1 cellular context compared by ENCODE assay signal in genomic region chr5:6411141-6411540, GRCh38.
TF ChIP-seq lines count a peak whose summit lies in the region.

No MANE protein-coding gene starts in this region.

TF ChIP-seq in H1, 55 proteins besides CTCF, POLR2A, EP300 and RAD21 (continued from another document):
- TF ChIP-seq BCL11A (IDR thresholded peaks at IDR 0.05; ENCODE audit: low read depth in 2 of 2, low read length in 2 of 2) (no peak), TAF1 (IDR thresholded peaks at IDR 0.05; ENCODE audit: low read depth, low read length) (no peak), CEBPB (IDR thresholded peaks at IDR 0.05; ENCODE audit: low read depth, low read length) (no peak), SUZ12 (IDR thresholded peaks at IDR 0.05; ENCODE audit: low read length) (no peak), SP4 (IDR thresholded peaks at IDR 0.05; ENCODE audit: low read length) (no peak), FOSL1 (IDR thresholded peaks at IDR 0.05; ENCODE audit: insufficient read depth, low read depth, low read length) (no peak)
